1 cellular context compared by ENCODE assay signal in the genomic region with DNA sequence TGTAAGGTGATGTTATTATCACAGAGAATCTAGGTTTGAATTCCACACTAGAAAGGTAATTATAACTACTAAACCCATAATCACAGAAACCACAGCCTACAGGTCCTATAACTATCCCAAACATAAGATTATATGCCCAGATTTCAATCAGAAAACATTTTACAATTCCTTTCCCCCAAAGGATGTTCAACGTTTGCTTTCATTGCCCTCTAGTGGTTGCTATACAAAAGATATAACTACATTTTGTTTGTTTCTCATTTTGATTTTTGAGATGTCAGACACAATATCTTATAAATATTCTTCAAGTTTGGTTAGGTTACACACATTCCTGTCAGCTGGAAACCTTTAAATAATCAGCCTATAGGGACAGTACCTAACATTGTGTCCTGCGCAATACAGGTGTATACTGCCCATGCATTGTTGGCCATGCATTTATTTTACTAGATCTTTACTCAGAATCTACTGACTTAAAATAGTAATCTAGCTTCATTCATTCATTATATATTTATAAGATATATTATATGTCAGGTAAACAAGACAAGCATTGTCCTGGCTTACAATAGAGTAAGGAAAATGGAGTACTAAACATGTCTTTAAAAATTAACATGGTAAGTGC.
TF ChIP-seq lines count a peak whose summit lies in the region.

No MANE protein-coding gene starts in this region.

TF ChIP-seq in WTC11, 78 proteins besides CTCF, POLR2A, EP300 and RAD21 (continued from another document):
- TF ChIP-seq, protein P1, sequence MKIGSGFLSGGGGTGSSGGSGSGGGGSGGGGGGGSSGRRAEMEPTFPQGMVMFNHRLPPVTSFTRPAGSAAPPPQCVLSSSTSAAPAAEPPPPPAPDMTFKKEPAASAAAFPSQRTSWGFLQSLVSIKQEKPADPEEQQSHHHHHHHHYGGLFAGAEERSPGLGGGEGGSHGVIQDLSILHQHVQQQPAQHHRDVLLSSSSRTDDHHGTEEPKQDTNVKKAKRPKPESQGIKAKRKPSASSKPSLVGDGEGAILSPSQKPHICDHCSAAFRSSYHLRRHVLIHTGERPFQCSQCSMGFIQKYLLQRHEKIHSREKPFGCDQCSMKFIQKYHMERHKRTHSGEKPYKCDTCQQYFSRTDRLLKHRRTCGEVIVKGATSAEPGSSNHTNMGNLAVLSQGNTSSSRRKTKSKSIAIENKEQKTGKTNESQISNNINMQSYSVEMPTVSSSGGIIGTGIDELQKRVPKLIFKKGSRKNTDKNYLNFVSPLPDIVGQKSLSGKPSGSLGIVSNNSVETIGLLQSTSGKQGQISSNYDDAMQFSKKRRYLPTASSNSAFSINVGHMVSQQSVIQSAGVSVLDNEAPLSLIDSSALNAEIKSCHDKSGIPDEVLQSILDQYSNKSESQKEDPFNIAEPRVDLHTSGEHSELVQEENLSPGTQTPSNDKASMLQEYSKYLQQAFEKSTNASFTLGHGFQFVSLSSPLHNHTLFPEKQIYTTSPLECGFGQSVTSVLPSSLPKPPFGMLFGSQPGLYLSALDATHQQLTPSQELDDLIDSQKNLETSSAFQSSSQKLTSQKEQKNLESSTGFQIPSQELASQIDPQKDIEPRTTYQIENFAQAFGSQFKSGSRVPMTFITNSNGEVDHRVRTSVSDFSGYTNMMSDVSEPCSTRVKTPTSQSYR (CRISPR knock-in tag; IDR thresholded peaks at IDR 0.05): no peak
- TF ChIP-seq SMAD3 (CRISPR knock-in tag; IDR thresholded peaks at IDR 0.05; ENCODE audit: borderline replicate concordance) (no peak), ZBTB21 (CRISPR knock-in tag; IDR thresholded peaks at IDR 0.05; ENCODE audit: borderline replicate concordance) (no peak), CBFB (CRISPR knock-in tag; IDR thresholded peaks at IDR 0.05; ENCODE audit: low read depth) (no peak)
